Comparison of ENCODE assay signal across 31 cellular contexts in the genomic region with DNA sequence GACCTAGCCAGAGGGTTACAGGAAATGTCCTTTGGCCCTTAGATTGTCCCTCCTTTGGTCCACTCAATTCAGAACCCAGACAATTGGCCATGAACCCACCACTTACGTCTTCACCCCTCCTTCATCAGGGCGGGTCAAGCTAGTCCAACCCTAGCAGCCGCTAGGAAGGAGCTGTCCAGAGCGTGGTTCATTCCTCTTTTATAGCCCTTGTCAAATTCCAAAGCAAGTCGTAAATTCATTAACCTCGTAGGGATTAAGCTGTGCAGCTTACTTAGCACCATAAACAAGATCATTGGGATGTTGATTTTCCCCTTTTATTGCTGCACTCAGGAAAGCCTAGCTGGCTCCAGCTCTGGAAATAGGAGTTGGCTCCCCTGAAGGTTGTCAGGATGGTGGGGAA.
DNase-seq lines count a peak whose midpoint lies in the region; ATAC-seq, FAIRE-seq and TF ChIP-seq lines count a peak whose summit lies in the region.
"Had no signal": no experiment of that assay in that cellular context is flagged by ENCODE, and none has a peak within 500 bp of the region (broad histone marks: within the 10 kb centered on the region; RNA-seq: fewer than 3 reads in every experiment).

No MANE protein-coding gene starts in this region.

- no peak overlapping the region for H3K4me3 ChIP-seq in hepatocyte
- no peak overlapping the region for H3K4me3 ChIP-seq in small intestine (ENCODE audit: low read depth in 1 of 2, low read length in 2 of 2)
- no peak overlapping the region for H3K4me3 ChIP-seq in right lobe of liver
- H3K4me3 ChIP-seq: coronary artery, SK-N-MC, upper lobe of left lung had no signal

- H3K27ac ChIP-seq in VCaP = peak overlapping the region; percentile 46
- peak overlapping the region; percentile 15 for H3K27ac ChIP-seq in hepatocyte
- H3K27ac ChIP-seq in small intestine (ENCODE audit: low read depth in 1 of 2, low read length in 1 of 2) = no peak overlapping the region
- no peak overlapping the region for H3K27ac ChIP-seq in right lobe of liver
- H3K27ac ChIP-seq: coronary artery, SK-N-MC, upper lobe of left lung, WERI-Rb-1 had no signal

- DNase-seq in HEK293T (ENCODE audit: extremely low spot score) = peak; percentile 24
- DNase-seq in hepatocyte (ENCODE audit: low spot score) = peak; percentile 62
- peak; percentile 98 for DNase-seq in small intestine
- no peak for DNase-seq in UCSD-AML1 (lab: John Stamatoyannopoulos, UW; ENCODE audit: unreplicated experiment)
- DNase-seq in right lobe of liver = no peak
- DNase-seq in ACHN = no peak
- no peak for DNase-seq in GM13976 (ENCODE audit: low spot score)
- DNase-seq: activated CD4-positive, alpha-beta T cell treated with anti-CD3 and anti-CD28 coated beads, Interleukin-2, amount 10 ng/mL, durations not matched to agents 7 days and 5 days; activated effector memory CD4-positive, alpha-beta T cell treated with Interleukin-2 at 50 U/mL for 16 hours; activated naive CD8-positive, alpha-beta T cell treated with anti-CD3 and anti-CD28 coated beads for 36 hours; CD8-positive, alpha-beta memory T cell; DMS 273 treated with DMSO at 0.1 percent for 48 hours; effector memory CD4-positive, alpha-beta T cell; H7; Karpas-422; kidney; MV-4-11; naive thymus-derived CD4-positive, alpha-beta T cell; NCI-H1436 treated with DMSO at 0.1 percent for 48 hours; NCI-H748 treated with DMSO at 0.1 percent for 48 hours; nucleus accumbens; stimulated activated CD4-positive, alpha-beta T cell treated with anti-CD3 and anti-CD28 coated beads, Interleukin-15, amount 100 ng/mL, for 24 hours; stimulated activated CD4-positive, alpha-beta T cell treated with anti-CD3 and anti-CD28 coated beads, Interleukin-4, amount 100 ng/mL, for 4 hours; T-helper 17 cell; upper lobe of left lung; WERI-Rb-1 had no signal

- TF ChIP-seq CTCF in VCaP (conservative IDR thresholded peaks at IDR 0.05) (no peak), hepatocyte (IDR thresholded peaks at IDR 0.05; ENCODE audit: poor library complexity) (no peak), right lobe of liver (IDR thresholded peaks at IDR 0.05) (no peak), GM13976 (IDR thresholded peaks at IDR 0.05; ENCODE audit: borderline replicate concordance, control extremely low read depth, extremely low read depth, insufficient read depth, missing control alignments) (no peak)

- in situ Hi-C loops in ACHN (cut with HindIII; ENCODE audit: low pct_ligation_motif_present, low pct_unique_long_range_greater_than_20kb, low sequenced_read_pairs) = no loop called here
- in situ Hi-C loops in GM13976 (cut with MboI; ENCODE audit: low sequenced_read_pairs, unreplicated experiment) = no loop called here

- FAIRE-seq in small intestine (lab: Jason Lieb, UNC) = no peak
- FAIRE-seq: bronchial epithelial cell, GM12892, kidney had no signal

- no peaks in the 10 kb centered on the region for H4K20me1 ChIP-seq in hepatocyte (ENCODE audit: insufficient read depth, poor library complexity, severe bottlenecking)

- peaks cover 17% of the 10 kb centered on the region for H3K27me3 ChIP-seq in hepatocyte
- peaks cover 0 to 6% of the 10 kb centered on the region in 2 donors for H3K27me3 ChIP-seq in small intestine (ENCODE audit: control insufficient read depth in 2 of 2, insufficient read depth in 2 of 2, low read length in 2 of 2)
- no peaks in the 10 kb centered on the region for H3K27me3 ChIP-seq in right lobe of liver
- H3K27me3 ChIP-seq: upper lobe of left lung had no signal

- H3K36me3 ChIP-seq in hepatocyte (replicated peaks; ENCODE audit: insufficient read depth, low read depth) = no peaks in the 10 kb centered on the region
- no peaks in the 10 kb centered on the region for H3K36me3 ChIP-seq in small intestine (ENCODE audit: control insufficient read depth in 2 of 2, insufficient read depth in 2 of 2, low read length in 2 of 2)
- H3K36me3 ChIP-seq in right lobe of liver = no peaks in the 10 kb centered on the region
- H3K36me3 ChIP-seq: upper lobe of left lung, WERI-Rb-1 had no signal

- H3K4me1 ChIP-seq in hepatocyte (ENCODE audit: insufficient read depth) (peaks cover 13% of the 10 kb centered on the region), small intestine (ENCODE audit: control insufficient read depth in 2 of 2, insufficient read depth in 1 of 2, low read depth in 1 of 2, low read length in 1 of 2) (peaks cover 0 to 15% of the 10 kb centered on the region in 2 donors), right lobe of liver (no peaks in the 10 kb centered on the region)
- H3K4me1 ChIP-seq: upper lobe of left lung had no signal

- H3K9me2 ChIP-seq in hepatocyte (replicated peaks; ENCODE audit: insufficient read depth) = no peaks in the 10 kb centered on the region

- CTCF ChIA-PET in HEK293T (lab: Yijun Ruan, JAX) = interaction anchor here (1.0 to 4.6 kb wide), 3 partner anchors 11 to 14 kb away, joined by 4 to 23 read pairs (median 9); no protein-coding TSS in a partner anchor

- H2AFZ ChIP-seq in hepatocyte = no peak overlapping the region

- no peaks in the 10 kb centered on the region for H3K79me2 ChIP-seq in hepatocyte

- 10% methylated on average over 6 of the region's 6 CpGs for WGBS in hepatocyte (ENCODE audit: low lambda C conversion rate, missing lambda C conversion rate)
- 15 to 35% (median 31%) methylated on average over 6 of the region's 6 CpGs for WGBS in small intestine, 3 donors
- 70% methylated on average over 6 of the region's 6 CpGs for WGBS in right lobe of liver (ENCODE audit: insufficient coverage, low coverage, low lambda C conversion rate, missing lambda C conversion rate)

- no peak for TF ChIP-seq POLR2A in right lobe of liver (IDR thresholded peaks at IDR 0.05)

- POLR2A ChIA-PET in HEK293T (lab: Yijun Ruan, JAX) = interaction anchor here (0.9 kb wide), 1 partner anchor 69 kb away, joined by 3 read pairs; no protein-coding TSS in a partner anchor

- no peak for ATAC-seq in right lobe of liver
- ATAC-seq: naive thymus-derived CD4-positive, alpha-beta T cell; T-helper 17 cell had no signal

- no peak overlapping the region for H3K4me2 ChIP-seq in hepatocyte

- H3K9me3 ChIP-seq in hepatocyte (ENCODE audit: low read depth) (no peaks in the 10 kb centered on the region), small intestine (ENCODE audit: control insufficient read depth, low read depth) (no peaks in the 10 kb centered on the region), right lobe of liver (no peaks in the 10 kb centered on the region)
- H3K9me3 ChIP-seq: upper lobe of left lung had no signal

- intact Hi-C loops in right lobe of liver (cut with DNase I) = no loop called here

TF ChIP-seq in HEK293T, 16 proteins besides CTCF, POLR2A, EP300 and RAD21:
- TF ChIP-seq FOXM1 (IDR thresholded peaks at IDR 0.05; ENCODE audit: borderline replicate concordance) (no peak), CTBP1 (IDR thresholded peaks at IDR 0.05; ENCODE audit: borderline replicate concordance) (no peak), LEF1 (IDR thresholded peaks at IDR 0.05; ENCODE audit: borderline replicate concordance) (no peak), L3MBTL2 (conservative IDR thresholded peaks at IDR 0.05) (no peak), SP1 (IDR thresholded peaks at IDR 0.05) (no peak), ARNT (IDR thresholded peaks at IDR 0.05) (no peak), FOXK2 (IDR thresholded peaks at IDR 0.05) (no peak), TARDBP (IDR thresholded peaks at IDR 0.05) (no peak), NFRKB (IDR thresholded peaks at IDR 0.05) (no peak), ZNF384 (IDR thresholded peaks at IDR 0.05) (no peak), HDGF (IDR thresholded peaks at IDR 0.05; ENCODE audit: borderline replicate concordance) (no peak), SUZ12 (IDR thresholded peaks at IDR 0.05) (no peak), FOXA1 (IDR thresholded peaks at IDR 0.05) (no peak), BHLHE40 (IDR thresholded peaks at IDR 0.05; ENCODE audit: borderline replicate concordance) (no peak), ELF4 (IDR thresholded peaks at IDR 0.05) (no peak)
- TF ChIP-seq, protein P1, sequence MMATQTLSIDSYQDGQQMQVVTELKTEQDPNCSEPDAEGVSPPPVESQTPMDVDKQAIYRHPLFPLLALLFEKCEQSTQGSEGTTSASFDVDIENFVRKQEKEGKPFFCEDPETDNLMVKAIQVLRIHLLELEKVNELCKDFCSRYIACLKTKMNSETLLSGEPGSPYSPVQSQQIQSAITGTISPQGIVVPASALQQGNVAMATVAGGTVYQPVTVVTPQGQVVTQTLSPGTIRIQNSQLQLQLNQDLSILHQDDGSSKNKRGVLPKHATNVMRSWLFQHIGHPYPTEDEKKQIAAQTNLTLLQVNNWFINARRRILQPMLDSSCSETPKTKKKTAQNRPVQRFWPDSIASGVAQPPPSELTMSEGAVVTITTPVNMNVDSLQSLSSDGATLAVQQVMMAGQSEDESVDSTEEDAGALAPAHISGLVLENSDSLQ (IDR thresholded peaks at IDR 0.05) = no peak
TF ChIP-seq in HEK293T: peak in this region for 0.

Comparison
In these comparisons a context has a peak if more than half of its experiments do, and no peak if none do; other contexts are left out.
1. DNase-seq: peak in HEK293T (single experiment), hepatocyte (single experiment) and small intestine (single experiment); none in UCSD-AML1 (single experiment), right lobe of liver (0 of 3), ACHN (single experiment) and GM13976 (single experiment).
2. H3K27ac ChIP-seq: peak in VCaP (single experiment) and hepatocyte (single experiment); none in small intestine (0 of 2) and right lobe of liver (0 of 3).